In the genomic region with DNA sequence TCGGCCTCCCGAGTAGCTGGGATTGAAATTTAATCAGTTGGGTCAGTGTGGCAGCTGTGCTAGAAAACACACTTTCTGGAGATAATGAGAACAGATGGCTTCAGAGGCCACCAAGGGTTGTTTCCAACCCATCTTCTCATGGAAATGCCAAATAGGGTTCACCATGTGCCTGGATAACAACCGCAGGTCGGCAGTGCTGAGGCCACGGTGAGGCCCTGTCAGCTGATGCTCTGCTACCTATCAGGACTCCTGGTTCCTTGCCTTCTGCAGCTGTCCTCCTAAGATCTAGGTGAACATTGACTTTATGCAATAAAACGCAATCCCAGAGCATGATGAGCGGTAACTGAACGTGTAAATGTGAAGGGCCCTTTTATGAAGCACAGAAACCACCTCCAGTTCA, we compare ENCODE assay signal across 21 cellular contexts.
"Had no signal": no experiment of that assay in that cellular context is flagged by ENCODE, and none has a peak within 500 bp of the region (broad histone marks: within the 10 kb centered on the region; RNA-seq: fewer than 3 reads in every experiment).

No MANE protein-coding gene starts in this region.

- H3K4me3 ChIP-seq: esophagus squamous epithelium, lung, prostate gland, right atrium auricular region, sigmoid colon, skin epidermis, spleen, testis, tibial artery had no signal

- H3K36me3 ChIP-seq: esophagus squamous epithelium, prostate gland, right atrium auricular region, sigmoid colon, spleen, tibial artery had no signal

- H3K9me3 ChIP-seq: esophagus squamous epithelium, prostate gland, right atrium auricular region, sigmoid colon, spleen, testis, tibial artery had no signal

- ATAC-seq: effector memory CD8-positive, alpha-beta T cell; stimulated activated memory B cell treated with anti-CD40 and anti-IgM and Interleukin-4, amounts not matched to agents 10 μg/mL and 1 μg/mL and 100 μg/mL, for 72 hours; stimulated activated naive CD8-positive, alpha-beta T cell treated with anti-CD3 and anti-CD28 coated beads, Interleukin-15, Interleukin-2, amounts not matched to agents 100 U/mL and 50 U/mL, for 24 hours had no signal

- H3K27ac ChIP-seq: esophagus squamous epithelium, prostate gland, right atrium auricular region, skin epidermis, spleen, testis, tibial artery had no signal

- H3K4me1 ChIP-seq: prostate gland, sigmoid colon, spleen, testis had no signal

- DNase-seq: cortex of kidney; effector memory CD8-positive, alpha-beta T cell; esophagus squamous epithelium; foreskin melanocyte; left ventricle myocardium superior; mesenchymal stem cell; naive thymus-derived CD8-positive, alpha-beta T cell; nephron progenitor cell; nucleus accumbens; sigmoid colon; spleen; stimulated activated CD4-positive, alpha-beta T cell treated with anti-CD3 and anti-CD28 coated beads, Interleukin-4, amount 100 ng/mL, for 4 hours; stimulated activated naive CD8-positive, alpha-beta T cell treated with anti-CD3 and anti-CD28 coated beads, Interleukin-15, Interleukin-2, amounts not matched to agents 100 U/mL and 50 U/mL, for 24 hours; substantia nigra; testis; tibial artery had no signal

- H3K27me3 ChIP-seq: right atrium auricular region, sigmoid colon, testis, tibial artery had no signal
